1 cellular context compared by ENCODE assay signal in the genomic region with DNA sequence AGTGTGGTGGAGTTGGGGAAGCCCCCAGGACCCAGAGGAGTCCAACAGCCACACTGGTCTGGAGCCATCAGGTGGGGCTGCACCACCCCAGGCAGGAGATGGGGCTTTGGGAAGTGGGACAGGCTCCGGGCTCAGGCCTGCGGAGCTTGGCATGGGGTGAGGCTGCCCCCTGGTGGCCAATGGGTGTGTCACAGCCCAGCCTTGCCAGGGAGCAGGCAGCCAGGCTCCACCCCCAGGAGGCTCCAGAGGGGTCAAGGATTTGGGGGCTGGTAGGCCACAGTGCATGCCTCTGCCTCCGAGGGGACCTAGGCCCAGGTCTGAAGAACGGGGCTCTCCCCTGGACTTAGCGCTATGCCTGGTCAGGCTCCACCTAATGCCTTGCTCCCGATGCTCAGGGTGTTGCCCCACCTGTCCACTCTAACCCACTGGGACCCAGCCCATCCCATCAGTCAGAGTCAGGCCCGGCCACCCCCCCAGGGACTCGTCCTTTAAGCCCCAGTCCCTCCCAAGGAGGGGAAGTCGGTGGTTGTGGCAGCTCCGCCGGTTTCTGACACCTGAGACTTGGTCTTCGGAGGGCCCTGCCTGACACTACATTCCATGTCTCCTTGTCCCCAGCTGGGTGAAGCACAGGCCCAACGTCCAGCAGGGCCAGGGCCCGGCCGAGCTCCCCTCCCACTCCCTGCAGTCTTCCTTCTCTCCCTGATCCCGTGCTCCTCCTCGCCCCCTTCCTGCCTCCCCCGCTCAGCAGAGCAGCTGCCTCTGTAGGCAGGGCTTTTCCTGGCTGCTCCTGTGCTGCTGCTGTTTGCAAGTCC.
TF ChIP-seq lines count a peak whose summit lies in the region.

No MANE protein-coding gene starts in this region.

TF ChIP-seq in K562, 482 proteins besides CTCF, POLR2A, EP300 and RAD21 (continued from another document and continues in another):
- TF ChIP-seq, protein P1, sequence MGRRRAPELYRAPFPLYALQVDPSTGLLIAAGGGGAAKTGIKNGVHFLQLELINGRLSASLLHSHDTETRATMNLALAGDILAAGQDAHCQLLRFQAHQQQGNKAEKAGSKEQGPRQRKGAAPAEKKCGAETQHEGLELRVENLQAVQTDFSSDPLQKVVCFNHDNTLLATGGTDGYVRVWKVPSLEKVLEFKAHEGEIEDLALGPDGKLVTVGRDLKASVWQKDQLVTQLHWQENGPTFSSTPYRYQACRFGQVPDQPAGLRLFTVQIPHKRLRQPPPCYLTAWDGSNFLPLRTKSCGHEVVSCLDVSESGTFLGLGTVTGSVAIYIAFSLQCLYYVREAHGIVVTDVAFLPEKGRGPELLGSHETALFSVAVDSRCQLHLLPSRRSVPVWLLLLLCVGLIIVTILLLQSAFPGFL (CRISPR knock-in tag; IDR thresholded peaks at IDR 0.05): 0 out of 2 replicates have a peak, but pooled peaks have one; percentile 17
- TF ChIP-seq ZNF431 (CRISPR knock-in tag; IDR thresholded peaks at IDR 0.05) (no peak), CAMTA2 (CRISPR knock-in tag; conservative IDR thresholded peaks at IDR 0.05) (no peak), HNRNPK (IDR thresholded peaks at IDR 0.05; ENCODE audit: low read depth, low read length, poor library complexity, severe bottlenecking) (no peak), SUPT5H (IDR thresholded peaks at IDR 0.05) (no peak), ETV1 (tag; conservative IDR thresholded peaks at IDR 0.05; ENCODE audit: low read depth) (no peak), ZNF778 (CRISPR knock-in tag; IDR thresholded peaks at IDR 0.05) (no peak), TCF7L2 (IDR thresholded peaks at IDR 0.05; ENCODE audit: low read depth, low read length) (no peak), ZNF445 (CRISPR knock-in tag; IDR thresholded peaks at IDR 0.05; ENCODE audit: low read depth) (no peak), RFX5 (IDR thresholded peaks at IDR 0.05; ENCODE audit: low read depth, low read length) (no peak), RCOR1 (IDR thresholded peaks at IDR 0.05; ENCODE audit: borderline replicate concordance in 1 of 2, low read depth in 2 of 2, low read length in 2 of 2) (no peak), CBX5 (IDR thresholded peaks at IDR 0.05; ENCODE audit: borderline replicate concordance, low read depth) (no peak), RBM15 (IDR thresholded peaks at IDR 0.05; ENCODE audit: insufficient read depth, low read length) (no peak), SP1 (CRISPR knock-in tag; IDR thresholded peaks at IDR 0.05) (peak; percentile 45; the same call in 1 of the 2 replicates), BRD9 (IDR thresholded peaks at IDR 0.05; ENCODE audit: low read depth, partially characterized antibody) (no peak), PPARD (CRISPR knock-in tag; IDR thresholded peaks at IDR 0.05) (no peak), BHLHE40 (IDR thresholded peaks at IDR 0.05; ENCODE audit: low read length) (no peak), KHSRP (IDR thresholded peaks at IDR 0.05) (no peak), ZNF75A (CRISPR knock-in tag; IDR thresholded peaks at IDR 0.05) (no peak), ETS2 (tag; IDR thresholded peaks at IDR 0.05; ENCODE audit: borderline replicate concordance, poor library complexity, severe bottlenecking) (no peak), ZZZ3 (IDR thresholded peaks at IDR 0.05) (no peak), DDX20 (tag; IDR thresholded peaks at IDR 0.05; ENCODE audit: low read depth) (no peak), PML (IDR thresholded peaks at IDR 0.05; ENCODE audit: low read length) (no peak)
- TF ChIP-seq, protein P2, sequence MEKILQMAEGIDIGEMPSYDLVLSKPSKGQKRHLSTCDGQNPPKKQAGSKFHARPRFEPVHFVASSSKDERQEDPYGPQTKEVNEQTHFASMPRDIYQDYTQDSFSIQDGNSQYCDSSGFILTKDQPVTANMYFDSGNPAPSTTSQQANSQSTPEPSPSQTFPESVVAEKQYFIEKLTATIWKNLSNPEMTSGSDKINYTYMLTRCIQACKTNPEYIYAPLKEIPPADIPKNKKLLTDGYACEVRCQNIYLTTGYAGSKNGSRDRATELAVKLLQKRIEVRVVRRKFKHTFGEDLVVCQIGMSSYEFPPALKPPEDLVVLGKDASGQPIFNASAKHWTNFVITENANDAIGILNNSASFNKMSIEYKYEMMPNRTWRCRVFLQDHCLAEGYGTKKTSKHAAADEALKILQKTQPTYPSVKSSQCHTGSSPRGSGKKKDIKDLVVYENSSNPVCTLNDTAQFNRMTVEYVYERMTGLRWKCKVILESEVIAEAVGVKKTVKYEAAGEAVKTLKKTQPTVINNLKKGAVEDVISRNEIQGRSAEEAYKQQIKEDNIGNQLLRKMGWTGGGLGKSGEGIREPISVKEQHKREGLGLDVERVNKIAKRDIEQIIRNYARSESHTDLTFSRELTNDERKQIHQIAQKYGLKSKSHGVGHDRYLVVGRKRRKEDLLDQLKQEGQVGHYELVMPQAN (IDR thresholded peaks at IDR 0.05; ENCODE audit: borderline replicate concordance): no peak
- TF ChIP-seq, protein P3, sequence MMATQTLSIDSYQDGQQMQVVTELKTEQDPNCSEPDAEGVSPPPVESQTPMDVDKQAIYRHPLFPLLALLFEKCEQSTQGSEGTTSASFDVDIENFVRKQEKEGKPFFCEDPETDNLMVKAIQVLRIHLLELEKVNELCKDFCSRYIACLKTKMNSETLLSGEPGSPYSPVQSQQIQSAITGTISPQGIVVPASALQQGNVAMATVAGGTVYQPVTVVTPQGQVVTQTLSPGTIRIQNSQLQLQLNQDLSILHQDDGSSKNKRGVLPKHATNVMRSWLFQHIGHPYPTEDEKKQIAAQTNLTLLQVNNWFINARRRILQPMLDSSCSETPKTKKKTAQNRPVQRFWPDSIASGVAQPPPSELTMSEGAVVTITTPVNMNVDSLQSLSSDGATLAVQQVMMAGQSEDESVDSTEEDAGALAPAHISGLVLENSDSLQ (IDR thresholded peaks at IDR 0.05): no peak
- TF ChIP-seq, protein P4, sequence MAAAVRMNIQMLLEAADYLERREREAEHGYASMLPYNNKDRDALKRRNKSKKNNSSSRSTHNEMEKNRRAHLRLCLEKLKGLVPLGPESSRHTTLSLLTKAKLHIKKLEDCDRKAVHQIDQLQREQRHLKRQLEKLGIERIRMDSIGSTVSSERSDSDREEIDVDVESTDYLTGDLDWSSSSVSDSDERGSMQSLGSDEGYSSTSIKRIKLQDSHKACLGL (CRISPR knock-in tag; IDR thresholded peaks at IDR 0.05; ENCODE audit: borderline replicate concordance, poor library complexity, severe bottlenecking): no peak
- TF ChIP-seq, protein P5, sequence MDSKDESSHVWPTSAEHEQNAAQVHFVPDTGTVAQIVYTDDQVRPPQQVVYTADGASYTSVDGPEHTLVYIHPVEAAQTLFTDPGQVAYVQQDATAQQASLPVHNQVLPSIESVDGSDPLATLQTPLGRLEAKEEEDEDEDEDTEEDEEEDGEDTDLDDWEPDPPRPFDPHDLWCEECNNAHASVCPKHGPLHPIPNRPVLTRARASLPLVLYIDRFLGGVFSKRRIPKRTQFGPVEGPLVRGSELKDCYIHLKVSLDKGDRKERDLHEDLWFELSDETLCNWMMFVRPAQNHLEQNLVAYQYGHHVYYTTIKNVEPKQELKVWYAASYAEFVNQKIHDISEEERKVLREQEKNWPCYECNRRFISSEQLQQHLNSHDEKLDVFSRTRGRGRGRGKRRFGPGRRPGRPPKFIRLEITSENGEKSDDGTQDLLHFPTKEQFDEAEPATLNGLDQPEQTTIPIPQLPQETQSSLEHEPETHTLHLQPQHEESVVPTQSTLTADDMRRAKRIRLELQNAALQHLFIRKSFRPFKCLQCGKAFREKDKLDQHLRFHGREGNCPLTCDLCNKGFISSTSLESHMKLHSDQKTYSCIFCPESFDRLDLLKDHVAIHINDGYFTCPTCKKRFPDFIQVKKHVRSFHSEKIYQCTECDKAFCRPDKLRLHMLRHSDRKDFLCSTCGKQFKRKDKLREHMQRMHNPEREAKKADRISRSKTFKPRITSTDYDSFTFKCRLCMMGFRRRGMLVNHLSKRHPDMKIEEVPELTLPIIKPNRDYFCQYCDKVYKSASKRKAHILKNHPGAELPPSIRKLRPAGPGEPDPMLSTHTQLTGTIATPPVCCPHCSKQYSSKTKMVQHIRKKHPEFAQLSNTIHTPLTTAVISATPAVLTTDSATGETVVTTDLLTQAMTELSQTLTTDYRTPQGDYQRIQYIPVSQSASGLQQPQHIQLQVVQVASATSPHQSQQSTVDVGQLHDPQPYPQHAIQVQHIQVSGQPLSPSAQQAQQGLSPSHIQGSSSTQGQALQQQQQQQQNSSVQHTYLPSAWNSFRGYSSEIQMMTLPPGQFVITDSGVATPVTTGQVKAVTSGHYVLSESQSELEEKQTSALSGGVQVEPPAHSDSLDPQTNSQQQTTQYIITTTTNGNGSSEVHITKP (IDR thresholded peaks at IDR 0.05; ENCODE audit: partially characterized antibody): no peak
- TF ChIP-seq, protein P6, sequence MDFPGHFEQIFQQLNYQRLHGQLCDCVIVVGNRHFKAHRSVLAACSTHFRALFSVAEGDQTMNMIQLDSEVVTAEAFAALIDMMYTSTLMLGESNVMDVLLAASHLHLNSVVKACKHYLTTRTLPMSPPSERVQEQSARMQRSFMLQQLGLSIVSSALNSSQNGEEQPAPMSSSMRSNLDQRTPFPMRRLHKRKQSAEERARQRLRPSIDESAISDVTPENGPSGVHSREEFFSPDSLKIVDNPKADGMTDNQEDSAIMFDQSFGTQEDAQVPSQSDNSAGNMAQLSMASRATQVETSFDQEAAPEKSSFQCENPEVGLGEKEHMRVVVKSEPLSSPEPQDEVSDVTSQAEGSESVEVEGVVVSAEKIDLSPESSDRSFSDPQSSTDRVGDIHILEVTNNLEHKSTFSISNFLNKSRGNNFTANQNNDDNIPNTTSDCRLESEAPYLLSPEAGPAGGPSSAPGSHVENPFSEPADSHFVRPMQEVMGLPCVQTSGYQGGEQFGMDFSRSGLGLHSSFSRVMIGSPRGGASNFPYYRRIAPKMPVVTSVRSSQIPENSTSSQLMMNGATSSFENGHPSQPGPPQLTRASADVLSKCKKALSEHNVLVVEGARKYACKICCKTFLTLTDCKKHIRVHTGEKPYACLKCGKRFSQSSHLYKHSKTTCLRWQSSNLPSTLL (IDR thresholded peaks at IDR 0.05): no peak
- TF ChIP-seq, protein P7, sequence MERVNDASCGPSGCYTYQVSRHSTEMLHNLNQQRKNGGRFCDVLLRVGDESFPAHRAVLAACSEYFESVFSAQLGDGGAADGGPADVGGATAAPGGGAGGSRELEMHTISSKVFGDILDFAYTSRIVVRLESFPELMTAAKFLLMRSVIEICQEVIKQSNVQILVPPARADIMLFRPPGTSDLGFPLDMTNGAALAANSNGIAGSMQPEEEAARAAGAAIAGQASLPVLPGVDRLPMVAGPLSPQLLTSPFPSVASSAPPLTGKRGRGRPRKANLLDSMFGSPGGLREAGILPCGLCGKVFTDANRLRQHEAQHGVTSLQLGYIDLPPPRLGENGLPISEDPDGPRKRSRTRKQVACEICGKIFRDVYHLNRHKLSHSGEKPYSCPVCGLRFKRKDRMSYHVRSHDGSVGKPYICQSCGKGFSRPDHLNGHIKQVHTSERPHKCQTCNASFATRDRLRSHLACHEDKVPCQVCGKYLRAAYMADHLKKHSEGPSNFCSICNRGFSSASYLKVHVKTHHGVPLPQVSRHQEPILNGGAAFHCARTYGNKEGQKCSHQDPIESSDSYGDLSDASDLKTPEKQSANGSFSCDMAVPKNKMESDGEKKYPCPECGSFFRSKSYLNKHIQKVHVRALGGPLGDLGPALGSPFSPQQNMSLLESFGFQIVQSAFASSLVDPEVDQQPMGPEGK (CRISPR knock-in tag; IDR thresholded peaks at IDR 0.05; ENCODE audit: borderline replicate concordance): 0 out of 2 replicates have a peak, but pooled peaks have one; percentile 21
- TF ChIP-seq, protein P8, sequence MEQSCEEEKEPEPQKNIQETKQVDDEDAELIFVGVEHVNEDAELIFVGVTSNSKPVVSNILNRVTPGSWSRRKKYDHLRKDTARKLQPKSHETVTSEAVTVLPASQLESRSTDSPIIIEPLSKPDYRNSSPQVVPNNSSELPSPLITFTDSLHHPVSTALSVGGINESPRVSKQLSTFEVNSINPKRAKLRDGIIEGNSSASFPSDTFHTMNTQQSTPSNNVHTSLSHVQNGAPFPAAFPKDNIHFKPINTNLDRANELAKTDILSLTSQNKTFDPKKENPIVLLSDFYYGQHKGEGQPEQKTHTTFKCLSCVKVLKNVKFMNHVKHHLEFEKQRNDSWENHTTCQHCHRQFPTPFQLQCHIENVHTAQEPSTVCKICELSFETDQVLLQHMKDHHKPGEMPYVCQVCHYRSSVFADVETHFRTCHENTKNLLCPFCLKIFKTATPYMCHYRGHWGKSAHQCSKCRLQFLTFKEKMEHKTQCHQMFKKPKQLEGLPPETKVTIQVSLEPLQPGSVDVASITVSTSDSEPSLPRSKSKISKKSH (CRISPR knock-in tag; IDR thresholded peaks at IDR 0.05): no peak
- TF ChIP-seq, protein P9, sequence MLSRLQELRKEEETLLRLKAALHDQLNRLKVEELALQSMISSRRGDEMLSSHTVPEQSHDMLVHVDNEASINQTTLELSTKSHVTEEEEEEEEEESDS (CRISPR knock-in tag; IDR thresholded peaks at IDR 0.05): no peak
- TF ChIP-seq, protein P10, sequence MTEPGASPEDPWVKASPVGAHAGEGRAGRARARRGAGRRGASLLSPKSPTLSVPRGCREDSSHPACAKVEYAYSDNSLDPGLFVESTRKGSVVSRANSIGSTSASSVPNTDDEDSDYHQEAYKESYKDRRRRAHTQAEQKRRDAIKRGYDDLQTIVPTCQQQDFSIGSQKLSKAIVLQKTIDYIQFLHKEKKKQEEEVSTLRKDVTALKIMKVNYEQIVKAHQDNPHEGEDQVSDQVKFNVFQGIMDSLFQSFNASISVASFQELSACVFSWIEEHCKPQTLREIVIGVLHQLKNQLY (CRISPR knock-in tag; conservative IDR thresholded peaks at IDR 0.05): no peak
- TF ChIP-seq, protein P11, sequence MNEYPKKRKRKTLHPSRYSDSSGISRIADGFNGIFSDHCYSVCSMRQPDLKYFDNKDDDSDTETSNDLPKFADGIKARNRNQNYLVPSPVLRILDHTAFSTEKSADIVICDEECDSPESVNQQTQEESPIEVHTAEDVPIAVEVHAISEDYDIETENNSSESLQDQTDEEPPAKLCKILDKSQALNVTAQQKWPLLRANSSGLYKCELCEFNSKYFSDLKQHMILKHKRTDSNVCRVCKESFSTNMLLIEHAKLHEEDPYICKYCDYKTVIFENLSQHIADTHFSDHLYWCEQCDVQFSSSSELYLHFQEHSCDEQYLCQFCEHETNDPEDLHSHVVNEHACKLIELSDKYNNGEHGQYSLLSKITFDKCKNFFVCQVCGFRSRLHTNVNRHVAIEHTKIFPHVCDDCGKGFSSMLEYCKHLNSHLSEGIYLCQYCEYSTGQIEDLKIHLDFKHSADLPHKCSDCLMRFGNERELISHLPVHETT (CRISPR knock-in tag; conservative IDR thresholded peaks at IDR 0.05 in 1 of 2, IDR thresholded peaks at IDR 0.05 in 1 of 2): no peak
- TF ChIP-seq, protein P12, sequence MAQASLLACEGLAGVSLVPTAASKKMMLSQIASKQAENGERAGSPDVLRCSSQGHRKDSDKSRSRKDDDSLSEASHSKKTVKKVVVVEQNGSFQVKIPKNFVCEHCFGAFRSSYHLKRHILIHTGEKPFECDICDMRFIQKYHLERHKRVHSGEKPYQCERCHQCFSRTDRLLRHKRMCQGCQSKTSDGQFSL (CRISPR knock-in tag; IDR thresholded peaks at IDR 0.05): no peak
- TF ChIP-seq, protein P12 (tag; IDR thresholded peaks at IDR 0.05): no peak
